1 cellular context compared by ENCODE assay signal in the genomic region with DNA sequence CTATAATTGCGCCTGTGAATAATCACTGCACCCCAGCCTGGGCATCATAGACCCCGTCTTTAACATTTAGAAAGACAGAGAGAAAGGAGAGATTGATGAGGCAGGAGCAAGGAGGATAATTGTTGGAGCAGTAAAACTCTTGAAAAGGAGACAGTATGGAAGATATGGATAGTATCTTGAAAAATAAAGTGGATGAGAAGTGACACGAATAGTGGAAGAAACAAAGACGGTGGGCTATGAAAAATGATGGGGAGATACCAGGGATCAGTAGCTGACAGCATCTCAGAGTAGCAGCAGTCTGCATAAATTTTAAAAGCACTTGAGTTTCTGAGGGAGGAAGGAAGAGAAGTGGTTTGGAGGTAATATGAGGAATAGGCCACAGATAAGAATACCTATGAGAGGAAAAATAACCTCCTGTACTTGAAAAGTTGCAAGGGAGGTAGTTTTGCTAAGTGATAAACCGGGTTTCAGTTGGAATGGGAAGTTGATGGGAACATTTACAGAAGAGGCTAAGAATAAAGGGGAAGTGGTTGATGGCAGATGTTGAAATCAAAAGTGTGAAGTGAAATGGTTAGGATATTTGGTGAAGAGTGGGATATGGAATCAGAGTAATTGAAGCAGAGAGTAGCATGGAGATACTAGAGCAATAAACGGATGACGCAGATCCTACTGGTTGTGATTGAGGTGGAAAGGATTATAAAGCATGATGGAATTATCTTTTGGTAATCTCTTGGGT.
TF ChIP-seq lines count a peak whose summit lies in the region.

No MANE protein-coding gene starts in this region.

TF ChIP-seq in WTC11, 78 proteins besides CTCF, POLR2A, EP300 and RAD21 (continued from another document):
- TF ChIP-seq, protein P1, sequence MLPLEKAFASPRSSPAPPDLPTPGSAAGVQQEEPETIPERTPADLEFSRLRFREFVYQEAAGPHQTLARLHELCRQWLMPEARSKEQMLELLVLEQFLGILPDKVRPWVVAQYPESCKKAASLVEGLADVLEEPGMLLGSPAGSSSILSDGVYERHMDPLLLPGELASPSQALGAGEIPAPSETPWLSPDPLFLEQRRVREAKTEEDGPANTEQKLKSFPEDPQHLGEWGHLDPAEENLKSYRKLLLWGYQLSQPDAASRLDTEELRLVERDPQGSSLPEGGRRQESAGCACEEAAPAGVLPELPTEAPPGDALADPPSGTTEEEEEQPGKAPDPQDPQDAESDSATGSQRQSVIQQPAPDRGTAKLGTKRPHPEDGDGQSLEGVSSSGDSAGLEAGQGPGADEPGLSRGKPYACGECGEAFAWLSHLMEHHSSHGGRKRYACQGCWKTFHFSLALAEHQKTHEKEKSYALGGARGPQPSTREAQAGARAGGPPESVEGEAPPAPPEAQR (CRISPR knock-in tag; IDR thresholded peaks at IDR 0.05): no peak
- TF ChIP-seq GRHL2 (CRISPR knock-in tag; IDR thresholded peaks at IDR 0.05; ENCODE audit: insufficient replicate concordance, severe bottlenecking) (no peak), HMGXB4 (CRISPR knock-in tag; IDR thresholded peaks at IDR 0.05) (no peak), JUN (CRISPR knock-in tag; IDR thresholded peaks at IDR 0.05) (no peak)
